10 cellular contexts compared by ENCODE assay signal in genomic region chr5:159104058-159104651, GRCh38. TPM values are rescaled to one million over a fixed set of nuclear protein-coding genes. Genes with fewer than 3 reads are reported as not detected.
A peak's percentile ranks its signal among the peaks of the same experiment; 100 is the strongest.
DNase-seq lines count a peak whose midpoint lies in the region; ATAC-seq and TF ChIP-seq lines count a peak whose summit lies in the region.
"Had no signal": no experiment of that assay in that cellular context is flagged by ENCODE, and none has a peak within 500 bp of the region (broad histone marks: within the 10 kb centered on the region; RNA-seq: fewer than 3 reads in every experiment).

No MANE protein-coding gene starts in this region.

- H3K4me1 Mint-ChIP-seq in IgD-negative memory B cell (peaks cover 38 to 48% (median 41%) of the 10 kb centered on the region in 3 donors), neural crest cell (peaks cover 66% of the 10 kb centered on the region)
- peaks cover 43 to 51% (median 43%) of the 10 kb centered on the region in 3 donors for H3K4me1 Mint-ChIP-seq in CD8-positive, alpha-beta memory T cell

- H3K27me3 Mint-ChIP-seq in IgD-negative memory B cell (no peaks in the 10 kb centered on the region), neural crest cell (ENCODE audit: low read depth) (peaks cover 89% of the 10 kb centered on the region)
- peaks cover 50 to 66% of the 10 kb centered on the region in 2 donors for H3K27me3 Mint-ChIP-seq in CD8-positive, alpha-beta memory T cell

- no peaks in the 10 kb centered on the region for H3K36me3 Mint-ChIP-seq in IgD-negative memory B cell
- no peaks in the 10 kb centered on the region for H3K36me3 Mint-ChIP-seq in neural crest cell (ENCODE audit: low read depth)
- H3K36me3 Mint-ChIP-seq in CD8-positive, alpha-beta memory T cell, result peaks cover 0 to 3% (median 0%) of the 10 kb centered on the region in 3 donors

- no peaks in the 10 kb centered on the region for H3K9me3 Mint-ChIP-seq in IgD-negative memory B cell
- H3K9me3 Mint-ChIP-seq in neural crest cell, result no peaks in the 10 kb centered on the region
- H3K9me3 Mint-ChIP-seq in CD8-positive, alpha-beta memory T cell, result no peaks in the 10 kb centered on the region

- no peaks in the 10 kb centered on the region for H3K9me3 ChIP-seq in BE2C
- no peaks in the 10 kb centered on the region for H3K9me3 ChIP-seq in CD8-positive, alpha-beta memory T cell (ENCODE audit: low read length)

- POLR2A ChIA-PET in CD8-positive, alpha-beta memory T cell (lab: Charles Lee), result no interaction called here

- no peaks in the 10 kb centered on the region for H3K4me1 ChIP-seq in BE2C
- peaks cover 24% of the 10 kb centered on the region for H3K4me1 ChIP-seq in CD8-positive, alpha-beta memory T cell (ENCODE audit: insufficient read depth, low read length)

- DNase-seq in BE2C, result peak; percentile 23
- peak; percentile 51 for DNase-seq in fibroblast of peridontal ligament (ENCODE audit: extremely low read depth)
- DNase-seq in neural crest cell (ENCODE audit: low read depth, low spot score), result no peak
- DNase-seq in CD8-positive, alpha-beta memory T cell, result no peak
- DNase-seq in stimulated activated naive CD4-positive, alpha-beta T cell (lab: John Stamatoyannopoulos, UW), result no peak
- no peak for DNase-seq in NK-92 treated with Interleukin-12 subunit alpha and Interleukin-12 subunit beta, amount 100 ng/mL, for 24 hours (lab: John Stamatoyannopoulos, UW)
- DNase-seq: PC-9 had no signal

- peak overlapping the region; percentile 60 to 99 (median 94) for H3K4me3 Mint-ChIP-seq in IgD-negative memory B cell
- peak overlapping the region; percentile 85 for H3K4me3 Mint-ChIP-seq in neural crest cell
- peak overlapping the region in 1 of 7 donors; percentile 41 for H3K4me3 Mint-ChIP-seq in CD8-positive, alpha-beta memory T cell

- TF ChIP-seq CTCF in BE2C (IDR thresholded peaks at IDR 0.05; ENCODE audit: low read depth, low read length) (peak; percentile 29; the same call in 1 of the 2 replicates), neural crest cell (conservative IDR thresholded peaks at IDR 0.05) (peak; percentile 60)

- H3K27ac Mint-ChIP-seq in IgD-negative memory B cell (peak overlapping the region; percentile 96 to 100 (median 97)), neural crest cell (ENCODE audit: unreplicated experiment) (no peak overlapping the region)
- H3K27ac Mint-ChIP-seq in CD8-positive, alpha-beta memory T cell, result no peak overlapping the region

- no peak overlapping the region for H3K4me3 ChIP-seq in BE2C (ENCODE audit: low read depth, low read length)
- H3K4me3 ChIP-seq in CD8-positive, alpha-beta memory T cell (ENCODE audit: low read length), result no peak overlapping the region
- H3K4me3 ChIP-seq: PC-9 had no signal

- H3K27ac ChIP-seq in CD8-positive, alpha-beta memory T cell (ENCODE audit: low read depth, low read length), result no peak overlapping the region
- H3K27ac ChIP-seq: PC-9 had no signal

- CTCF ChIA-PET in CD8-positive, alpha-beta memory T cell (lab: Charles Lee), result no interaction called here

- H3K36me3 ChIP-seq in BE2C, result no peaks in the 10 kb centered on the region
- H3K36me3 ChIP-seq in CD8-positive, alpha-beta memory T cell (ENCODE audit: insufficient read depth, low read length), result no peaks in the 10 kb centered on the region

- H3K27me3 ChIP-seq in BE2C, result no peaks in the 10 kb centered on the region
- H3K27me3 ChIP-seq in CD8-positive, alpha-beta memory T cell (ENCODE audit: insufficient read depth, low read length, poor library complexity, severe bottlenecking), result peaks cover 27% of the 10 kb centered on the region

- no peak for ATAC-seq in GM21825 (IDR thresholded peaks at IDR 0.05; ENCODE audit: unreplicated experiment)
- ATAC-seq: sciatic nerve had no signal

RNA-seq across cellular contexts. Expression of gene EBF1, which starts 4.4 kb away (rescaled TPM):
- polyA plus RNA-seq in BE2C (2012; ENCODE audit: insufficient read depth, insufficient read length, low read depth), result 28.8 TPM
- polyA plus RNA-seq in IgD-negative memory B cell, result 47.0 TPM
- total RNA-seq in neural crest cell, result 12.6 and 14.8 TPM in 2 replicates
- total RNA-seq in CD8-positive, alpha-beta memory T cell, result under 1 TPM in 1 of 2 experiments, not detected in 1; 0.18 TPM
- polyA plus RNA-seq in CD8-positive, alpha-beta memory T cell, result not detected
- total RNA-seq: PC-9 had no signal

Comparison
In these comparisons a context has a peak if more than half of its experiments do, and no peak if none do; other contexts are left out.
1. DNase-seq: peak in BE2C (single experiment) and fibroblast of peridontal ligament (single experiment); none in neural crest cell (single experiment), CD8-positive, alpha-beta memory T cell (0 of 5), stimulated activated naive CD4-positive, alpha-beta T cell (0 of 6) and NK-92 treated with Interleukin-12 subunit alpha and Interleukin-12 subunit beta, amount 100 ng/mL, for 24 hours (single experiment).
2. H3K27ac Mint-ChIP-seq: peak in IgD-negative memory B cell (3 of 3); none in neural crest cell (single experiment) and CD8-positive, alpha-beta memory T cell (0 of 8).
3. RNA of gene EBF1, which starts 4.4 kb away (total RNA-seq): 12.6 to 14.8 TPM in neural crest cell; 0.18 TPM in CD8-positive, alpha-beta memory T cell; every median in the first group is over 10 times any median in the second.